16 cellular contexts compared by ENCODE assay signal in the genomic region with DNA sequence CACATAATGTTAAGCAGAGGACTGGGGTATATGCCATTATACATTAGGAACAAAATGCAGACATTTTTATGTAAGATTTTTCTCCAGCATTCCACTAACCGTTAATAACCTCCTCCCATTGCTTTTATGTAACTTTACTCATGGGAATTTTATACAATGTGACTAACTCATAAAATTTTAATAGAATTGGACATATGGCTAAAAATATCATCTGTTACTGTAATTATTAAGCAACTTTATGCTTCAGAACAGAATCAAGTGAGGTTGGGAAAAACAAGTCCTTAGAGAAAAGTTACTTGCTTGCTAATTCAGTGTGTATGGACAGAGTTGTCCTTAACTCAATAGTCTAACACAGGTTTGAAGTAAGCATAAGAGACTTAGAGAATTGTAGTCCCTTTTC. TPM values are rescaled to one million over a fixed set of nuclear protein-coding genes. Genes with fewer than 3 reads are reported as not detected.
DNase-seq lines count a peak whose midpoint lies in the region; ATAC-seq and TF ChIP-seq lines count a peak whose summit lies in the region.
"Had no signal": no experiment of that assay in that cellular context is flagged by ENCODE, and none has a peak within 500 bp of the region (broad histone marks: within the 10 kb centered on the region; RNA-seq: fewer than 3 reads in every experiment).

No MANE protein-coding gene starts in this region.

- no peaks in the 10 kb centered on the region for H3K27me3 ChIP-seq in upper lobe of right lung

- no peaks in the 10 kb centered on the region for H3K4me1 Mint-ChIP-seq in activated naive CD4-positive, alpha-beta T cell treated with anti-CD3 and anti-CD28 coated beads, Interleukin-2, amount 10 ng/mL, durations not matched to agents 7 days and 5 days

- no peaks in the 10 kb centered on the region for H3K36me3 ChIP-seq in SK-N-MC (ENCODE audit: insufficient read depth, low read length)
- H3K36me3 ChIP-seq in upper lobe of right lung, result no peaks in the 10 kb centered on the region

- H3K27ac Mint-ChIP-seq in activated naive CD4-positive, alpha-beta T cell treated with anti-CD3 and anti-CD28 coated beads, Interleukin-2, amount 10 ng/mL, durations not matched to agents 7 days and 5 days, result no peak overlapping the region
- H3K27ac Mint-ChIP-seq: CD4-positive, alpha-beta T cell; HFFc6 had no signal

- DNase-seq in EH (ENCODE audit: low read depth) (peak; percentile 68), SK-N-MC (ENCODE audit: low read depth, low spot score) (no peak), fibroblast of pulmonary artery (ENCODE audit: low read depth) (peak; percentile 7), stromal cell of bone marrow (ENCODE audit: low read depth) (peak; percentile 23), upper lobe of right lung (no peak), GM13976 (ENCODE audit: low spot score) (no peak)
- no peak for DNase-seq in activated naive CD4-positive, alpha-beta T cell treated with anti-CD3 and anti-CD28 coated beads, Interleukin-2, amount 10 ng/mL, durations not matched to agents 7 days and 5 days
- DNase-seq: AML-193; C1 segment of cervical spinal cord; CD4-positive, alpha-beta T cell; DND-41; GF-D8; HCEC 1CT; HFFc6 had no signal

- H3K4me3 ChIP-seq in SK-N-MC (peak overlapping the region; percentile 33), fibroblast of pulmonary artery (replicated peaks; ENCODE audit: low read depth, low read length) (no peak overlapping the region), upper lobe of right lung (no peak overlapping the region)

- no peak for ATAC-seq in upper lobe of right lung
- ATAC-seq: HepG2 had no signal

- H3K27ac ChIP-seq in SK-N-MC (no peak overlapping the region; the same call in 1 of the 2 replicates), upper lobe of right lung (no peak overlapping the region)
- H3K27ac ChIP-seq: KMS-11 had no signal

- H3K36me3 Mint-ChIP-seq in activated naive CD4-positive, alpha-beta T cell treated with anti-CD3 and anti-CD28 coated beads, Interleukin-2, amount 10 ng/mL, durations not matched to agents 7 days and 5 days, result no peaks in the 10 kb centered on the region

- intact Hi-C loops in upper lobe of right lung (cut with DNase I), result no loop called here

- no peak overlapping the region for H3K9ac ChIP-seq in SK-N-MC (ENCODE audit: insufficient read length)
- H3K9ac ChIP-seq: KMS-11 had no signal

- no peaks in the 10 kb centered on the region for H3K27me3 Mint-ChIP-seq in activated naive CD4-positive, alpha-beta T cell treated with anti-CD3 and anti-CD28 coated beads, Interleukin-2, amount 10 ng/mL, durations not matched to agents 7 days and 5 days

- CTCF ChIA-PET in activated naive CD4-positive, alpha-beta T cell treated with anti-CD3 and anti-CD28 coated beads, Interleukin-2, amount 10 ng/mL, durations not matched to agents 7 days and 5 days (lab: Charles Lee), result no interaction called here

- in situ Hi-C loops in GM13976 (cut with MboI; ENCODE audit: low sequenced_read_pairs, unreplicated experiment), result no loop called here

- no peaks in the 10 kb centered on the region for H3K9me3 Mint-ChIP-seq in activated naive CD4-positive, alpha-beta T cell treated with anti-CD3 and anti-CD28 coated beads, Interleukin-2, amount 10 ng/mL, durations not matched to agents 7 days and 5 days
- H3K9me3 Mint-ChIP-seq: CD4-positive, alpha-beta T cell; HFFc6 had no signal

- no peak overlapping the region for H3K4me3 Mint-ChIP-seq in activated naive CD4-positive, alpha-beta T cell treated with anti-CD3 and anti-CD28 coated beads, Interleukin-2, amount 10 ng/mL, durations not matched to agents 7 days and 5 days
- H3K4me3 Mint-ChIP-seq: CD4-positive, alpha-beta T cell; HFFc6 had no signal

- no peaks in the 10 kb centered on the region for H3K4me1 ChIP-seq in upper lobe of right lung

- TF ChIP-seq CTCF in fibroblast of pulmonary artery (IDR thresholded peaks at IDR 0.05; ENCODE audit: low read length, missing control alignments) (no peak), upper lobe of right lung (IDR thresholded peaks at IDR 0.05) (no peak), GM13976 (IDR thresholded peaks at IDR 0.05; ENCODE audit: borderline replicate concordance, control extremely low read depth, extremely low read depth, insufficient read depth, missing control alignments) (no peak)

- no peaks in the 10 kb centered on the region for H3K9me3 ChIP-seq in SK-N-MC (ENCODE audit: low read depth, low read length)
- no peaks in the 10 kb centered on the region for H3K9me3 ChIP-seq in upper lobe of right lung

RNA-seq across cellular contexts. Expression of gene PCSK1, which starts 54.8 kb away (rescaled TPM):
- total RNA-seq in upper lobe of right lung, result not detected
- total RNA-seq: CD4-positive, alpha-beta T cell; HepG2; HFFc6 had no signal

Comparison
In these comparisons a context has a peak if more than half of its experiments do, and no peak if none do; other contexts are left out.
1. DNase-seq: peak in EH (single experiment), fibroblast of pulmonary artery (single experiment) and stromal cell of bone marrow (single experiment); none in SK-N-MC (single experiment), upper lobe of right lung (single experiment), GM13976 (single experiment) and activated naive CD4-positive, alpha-beta T cell treated with anti-CD3 and anti-CD28 coated beads, Interleukin-2, amount 10 ng/mL, durations not matched to agents 7 days and 5 days (single experiment).